13 cellular contexts compared by ENCODE assay signal in the genomic region with DNA sequence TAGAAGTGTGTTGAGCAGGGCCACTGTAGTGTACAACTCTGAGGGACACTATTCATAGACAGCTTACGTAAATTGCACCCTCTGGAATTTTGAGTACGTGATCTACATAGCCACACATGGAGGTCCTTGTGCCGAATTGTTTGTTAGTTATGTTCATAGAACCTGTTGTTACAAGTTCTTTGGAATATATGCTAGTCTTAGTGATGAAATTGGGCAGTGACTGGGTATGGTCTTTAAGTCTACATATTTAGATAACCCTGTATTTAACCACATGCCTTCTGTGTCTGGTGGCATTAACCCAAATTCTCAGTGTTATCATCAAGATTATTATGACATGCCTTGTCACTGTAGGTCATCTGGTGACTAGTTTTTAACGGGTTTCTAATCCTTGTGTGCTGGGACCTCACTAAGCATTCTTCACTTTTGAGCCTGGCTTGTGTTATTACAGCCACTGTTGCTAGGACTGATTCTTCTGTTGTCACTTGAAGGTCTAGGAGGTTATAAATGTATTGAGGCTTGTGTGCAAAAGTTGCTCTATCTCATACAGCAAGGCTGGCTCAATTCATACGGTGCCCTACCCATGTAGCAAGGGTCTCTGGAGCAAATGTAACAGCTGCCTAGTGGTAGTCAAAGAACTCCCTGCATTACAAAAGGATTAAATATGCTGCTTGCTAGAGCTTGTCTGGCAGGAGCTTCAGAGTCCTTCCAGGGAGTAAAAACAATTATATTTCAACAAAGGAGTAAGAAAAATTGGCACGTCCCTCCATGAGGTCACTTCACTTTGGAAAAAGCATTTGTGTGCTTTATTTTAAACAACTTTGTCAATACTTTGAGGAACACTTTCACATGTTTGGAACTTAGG.
DNase-seq lines count a peak whose midpoint lies in the region; ATAC-seq and TF ChIP-seq lines count a peak whose summit lies in the region.
"Had no signal": no experiment of that assay in that cellular context is flagged by ENCODE, and none has a peak within 500 bp of the region (broad histone marks: within the 10 kb centered on the region; RNA-seq: fewer than 3 reads in every experiment).

No MANE protein-coding gene starts in this region.

- H3K27ac Mint-ChIP-seq in activated CD8-positive, alpha-beta memory T cell treated with anti-CD3 and anti-CD28 coated beads, Interleukin-2, amount 10 ng/mL, durations not matched to agents 7 days and 5 days = no peak overlapping the region
- H3K27ac Mint-ChIP-seq: activated CD8-positive, alpha-beta T cell treated with anti-CD3 and anti-CD28 coated beads, Interleukin-2, amount 10 ng/mL, durations not matched to agents 7 days and 5 days; natural killer cell treated with Interleukin-12 subunit alpha and Interleukin-12 subunit beta and Interleukin-15 and Interleukin-18, amount 100 ng/mL, for 72 hours had no signal

- intact Hi-C loops in sciatic nerve (cut with DNase I) = no loop called here

- H3K4me1 ChIP-seq in GM23248 (ENCODE audit: insufficient read depth) (peaks cover 30% of the 10 kb centered on the region), Karpas-422 (ENCODE audit: low read length) (peaks cover 56% of the 10 kb centered on the region), fibroblast of lung (ENCODE audit: control insufficient read depth, extremely low read depth, insufficient read depth, low read length) (peaks cover 2% of the 10 kb centered on the region), BE2C (no peaks in the 10 kb centered on the region)

- WGBS in GM23248 (ENCODE audit: low coverage in 1 of 2, low lambda C conversion rate in 2 of 2, missing lambda C conversion rate in 2 of 2), 2 experiments = 76 to 77% methylated on average over 6 of the region's 6 CpGs

- H3K4me3 ChIP-seq in GM23248 = no peak overlapping the region
- no peak overlapping the region for H3K4me3 ChIP-seq in Karpas-422 (ENCODE audit: low read length)
- H3K4me3 ChIP-seq in fibroblast of lung (replicated peaks in 1 of 4; ENCODE audit: control extremely low read depth in 1 of 4, insufficient read depth in 1 of 4, low read depth in 3 of 4, low read length in 4 of 4) = no peak overlapping the region
- no peak overlapping the region for H3K4me3 ChIP-seq in BE2C (ENCODE audit: low read depth, low read length)
- H3K4me3 ChIP-seq: ascending aorta had no signal

- no peak overlapping the region for H3K4me3 Mint-ChIP-seq in activated CD8-positive, alpha-beta memory T cell treated with anti-CD3 and anti-CD28 coated beads, Interleukin-2, amount 10 ng/mL, durations not matched to agents 7 days and 5 days
- H3K4me3 Mint-ChIP-seq: activated CD8-positive, alpha-beta T cell treated with anti-CD3 and anti-CD28 coated beads, Interleukin-2, amount 10 ng/mL, durations not matched to agents 7 days and 5 days; natural killer cell treated with Interleukin-12 subunit alpha and Interleukin-12 subunit beta and Interleukin-15 and Interleukin-18, amount 100 ng/mL, for 72 hours had no signal

- no peaks in the 10 kb centered on the region for H3K36me3 Mint-ChIP-seq in activated CD8-positive, alpha-beta memory T cell treated with anti-CD3 and anti-CD28 coated beads, Interleukin-2, amount 10 ng/mL, durations not matched to agents 7 days and 5 days
- H3K36me3 Mint-ChIP-seq: natural killer cell treated with Interleukin-12 subunit alpha and Interleukin-12 subunit beta and Interleukin-15 and Interleukin-18, amount 100 ng/mL, for 72 hours had no signal

- H3K9me3 Mint-ChIP-seq in activated CD8-positive, alpha-beta memory T cell treated with anti-CD3 and anti-CD28 coated beads, Interleukin-2, amount 10 ng/mL, durations not matched to agents 7 days and 5 days (ENCODE audit: low read depth) = no peaks in the 10 kb centered on the region
- H3K9me3 Mint-ChIP-seq: natural killer cell treated with Interleukin-12 subunit alpha and Interleukin-12 subunit beta and Interleukin-15 and Interleukin-18, amount 100 ng/mL, for 72 hours had no signal

- H3K9ac ChIP-seq in GM23248 (no peak overlapping the region), Karpas-422 (ENCODE audit: low read length) (peak overlapping the region; percentile 5; the same call in 1 of the 2 replicates), fibroblast of lung (ENCODE audit: insufficient read depth, low read length) (no peak overlapping the region)

- H3K79me2 ChIP-seq in GM23248 (ENCODE audit: insufficient read depth) (peaks cover 96% of the 10 kb centered on the region), Karpas-422 (ENCODE audit: low read length) (peaks cover 87% of the 10 kb centered on the region), fibroblast of lung (ENCODE audit: control insufficient read depth, insufficient read depth, low read length) (peaks cover 38% of the 10 kb centered on the region)

- H3K27me3 Mint-ChIP-seq in activated CD8-positive, alpha-beta memory T cell treated with anti-CD3 and anti-CD28 coated beads, Interleukin-2, amount 10 ng/mL, durations not matched to agents 7 days and 5 days = no peaks in the 10 kb centered on the region
- H3K27me3 Mint-ChIP-seq: natural killer cell treated with Interleukin-12 subunit alpha and Interleukin-12 subunit beta and Interleukin-15 and Interleukin-18, amount 100 ng/mL, for 72 hours had no signal

- H3K27ac ChIP-seq in GM23248 (no peak overlapping the region), Karpas-422 (ENCODE audit: low read length) (peak overlapping the region; percentile 36), fibroblast of lung (ENCODE audit: insufficient read depth, low read length) (no peak overlapping the region)

- H3K36me3 ChIP-seq in GM23248 (ENCODE audit: low read depth) (no peaks in the 10 kb centered on the region), Karpas-422 (ENCODE audit: insufficient read depth, low read length) (no peaks in the 10 kb centered on the region), fibroblast of lung (ENCODE audit: control insufficient read depth, insufficient read depth, low read length) (no peaks in the 10 kb centered on the region), BE2C (no peaks in the 10 kb centered on the region)
- H3K36me3 ChIP-seq: ascending aorta had no signal

- CTCF ChIA-PET in activated CD8-positive, alpha-beta memory T cell treated with anti-CD3 and anti-CD28 coated beads, Interleukin-2, amount 10 ng/mL, durations not matched to agents 7 days and 5 days (lab: Charles Lee) = no interaction called here

- H3F3A ChIP-seq in GM23248 (ENCODE audit: insufficient read depth) = peaks cover 13% of the 10 kb centered on the region

- peak; percentile 41 for DNase-seq in GM23248
- no peak for DNase-seq in Karpas-422
- peak; percentile 47 to 79 for DNase-seq in fibroblast of lung (ENCODE audit: low read depth in 2 of 2)
- no peak for DNase-seq in sciatic nerve (ENCODE audit: low spot score)
- no peak for DNase-seq in SIG-M5 treated with dmso at 0.1 percent for 504 hours (lab: John Stamatoyannopoulos, UW; ENCODE audit: unreplicated experiment)
- DNase-seq in NCI-H774 (lab: John Stamatoyannopoulos, UW) = no peak
- DNase-seq in BE2C = no peak
- no peak for DNase-seq in activated CD8-positive, alpha-beta memory T cell treated with anti-CD3 and anti-CD28 coated beads, Interleukin-2, amount 10 ng/mL, durations not matched to agents 7 days and 5 days
- DNase-seq: activated CD8-positive, alpha-beta T cell treated with anti-CD3 and anti-CD28 coated beads, Interleukin-2, amount 10 ng/mL, durations not matched to agents 7 days and 5 days; DND-41; stimulated activated naive CD8-positive, alpha-beta T cell treated with anti-CD3 and anti-CD28 coated beads, Interleukin-15, Interleukin-2, amounts not matched to agents 100 U/mL and 50 U/mL, for 24 hours had no signal

- in situ Hi-C loops in GM23248 (cut with MboI) = no loop called here

- peak; percentile 56 for ATAC-seq in sciatic nerve
- no peak for ATAC-seq in activated CD8-positive, alpha-beta memory T cell treated with anti-CD3 and anti-CD28 coated beads, Interleukin-2, amount 10 ng/mL, durations not matched to agents 7 days and 5 days
- ATAC-seq: activated CD8-positive, alpha-beta T cell treated with anti-CD3 and anti-CD28 coated beads, Interleukin-2, amount 10 ng/mL, durations not matched to agents 7 days and 5 days; natural killer cell treated with Interleukin-12 subunit alpha and Interleukin-12 subunit beta and Interleukin-15 and Interleukin-18, amount 100 ng/mL, for 72 hours; stimulated activated naive CD8-positive, alpha-beta T cell treated with anti-CD3 and anti-CD28 coated beads, Interleukin-15, Interleukin-2, amounts not matched to agents 100 U/mL and 50 U/mL, for 24 hours had no signal

- TF ChIP-seq CTCF in fibroblast of lung (conservative IDR thresholded peaks at IDR 0.05 in 1 of 2, IDR thresholded peaks at IDR 0.05 in 1 of 2; ENCODE audit: low read depth in 1 of 2, low read length in 2 of 2) (no peak), BE2C (IDR thresholded peaks at IDR 0.05; ENCODE audit: low read depth, low read length) (no peak)

- no peaks in the 10 kb centered on the region for H3K9me3 ChIP-seq in GM23248 (ENCODE audit: low read depth)
- H3K9me3 ChIP-seq in Karpas-422 (ENCODE audit: low read length) = no peaks in the 10 kb centered on the region
- no peaks in the 10 kb centered on the region for H3K9me3 ChIP-seq in fibroblast of lung (ENCODE audit: control insufficient read depth, insufficient read depth, low read depth, low read length)
- no peaks in the 10 kb centered on the region for H3K9me3 ChIP-seq in BE2C
- H3K9me3 ChIP-seq: ascending aorta had no signal

- H2AFZ ChIP-seq in GM23248 = no peak overlapping the region
- H2AFZ ChIP-seq in Karpas-422 (ENCODE audit: low read length) = no peak overlapping the region
- no peak overlapping the region for H2AFZ ChIP-seq in fibroblast of lung (ENCODE audit: low read length)

- H4K20me1 ChIP-seq in GM23248 (ENCODE audit: insufficient read depth) (no peaks in the 10 kb centered on the region), Karpas-422 (ENCODE audit: insufficient read depth, low read depth, low read length) (no peaks in the 10 kb centered on the region), fibroblast of lung (ENCODE audit: control insufficient read depth, extremely low read depth, insufficient read depth, low read length) (no peaks in the 10 kb centered on the region)

- no peaks in the 10 kb centered on the region; the same call in 1 of the 2 replicates for H3K9me2 ChIP-seq in GM23248 (ENCODE audit: insufficient read depth)
- H3K9me2 ChIP-seq in Karpas-422 (replicated peaks; ENCODE audit: insufficient read depth, low read length) = no peaks in the 10 kb centered on the region

- H3K4me1 Mint-ChIP-seq in activated CD8-positive, alpha-beta memory T cell treated with anti-CD3 and anti-CD28 coated beads, Interleukin-2, amount 10 ng/mL, durations not matched to agents 7 days and 5 days = no peaks in the 10 kb centered on the region

- H3K27me3 ChIP-seq in GM23248 (replicated peaks; ENCODE audit: insufficient read depth) = no peaks in the 10 kb centered on the region
- H3K27me3 ChIP-seq in Karpas-422 (ENCODE audit: low read length) = no peaks in the 10 kb centered on the region
- no peaks in the 10 kb centered on the region for H3K27me3 ChIP-seq in fibroblast of lung (ENCODE audit: control insufficient read depth, insufficient read depth, low read length)
- no peaks in the 10 kb centered on the region for H3K27me3 ChIP-seq in BE2C
- H3K27me3 ChIP-seq: ascending aorta had no signal

- H3K4me2 ChIP-seq in GM23248 (ENCODE audit: unreplicated experiment) (no peak overlapping the region), Karpas-422 (ENCODE audit: low read depth, low read length, poor library complexity, severe bottlenecking) (peak overlapping the region; percentile 22), fibroblast of lung (ENCODE audit: extremely low read depth, insufficient read depth, low read length) (peak overlapping the region; percentile 2)

Comparison
In these comparisons a context has a peak if more than half of its experiments do, and no peak if none do; other contexts are left out.
1. DNase-seq: peak in GM23248 (single experiment) and fibroblast of lung (2 of 2); none in Karpas-422 (single experiment), sciatic nerve (single experiment), SIG-M5 treated with dmso at 0.1 percent for 504 hours (single experiment), NCI-H774 (single experiment), BE2C (single experiment) and activated CD8-positive, alpha-beta memory T cell treated with anti-CD3 and anti-CD28 coated beads, Interleukin-2, amount 10 ng/mL, durations not matched to agents 7 days and 5 days (single experiment).